11 cellular contexts compared by ENCODE assay signal in the genomic region with DNA sequence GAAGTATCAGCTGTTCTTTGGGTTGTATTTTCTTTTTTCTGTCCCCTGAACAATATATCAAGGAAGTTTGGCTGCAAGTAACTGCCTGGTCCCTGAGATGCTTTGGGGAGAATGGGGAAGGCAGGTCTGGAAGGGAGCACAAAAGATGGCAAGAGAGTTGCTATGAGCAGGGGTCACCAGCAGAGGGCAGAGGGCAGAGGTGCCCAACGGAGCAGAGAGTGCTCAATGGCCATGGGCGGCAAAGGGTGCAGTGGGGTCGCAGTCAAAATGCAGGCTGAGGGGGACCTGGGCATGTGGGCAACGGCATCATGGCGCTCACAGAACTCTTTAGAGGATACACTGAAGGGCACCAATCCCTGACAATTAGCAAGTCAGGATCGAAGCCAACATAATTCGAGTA.
DNase-seq lines count a peak whose midpoint lies in the region; ATAC-seq and TF ChIP-seq lines count a peak whose summit lies in the region.
"Had no signal": no experiment of that assay in that cellular context is flagged by ENCODE, and none has a peak within 500 bp of the region (broad histone marks: within the 10 kb centered on the region; RNA-seq: fewer than 3 reads in every experiment).

No MANE protein-coding gene starts in this region.

- no peaks in the 10 kb centered on the region for H3K27me3 ChIP-seq in RWPE2 (ENCODE audit: insufficient read depth, poor library complexity, severe bottlenecking)
- H3K27me3 ChIP-seq: vagina had no signal

- DNase-seq in AG04449 (ENCODE audit: low read depth, low spot score) (no peak), RWPE2 (ENCODE audit: low spot score) (no peak), fibroblast of villous mesenchyme (ENCODE audit: low read depth) (no peak), left colon (no peak), left ventricle myocardium superior (no peak)
- DNase-seq: DMS79; effector CD4-positive, alpha-beta T cell had no signal

- H3K36me3 ChIP-seq in RWPE2 (ENCODE audit: low read depth): no peaks in the 10 kb centered on the region
- H3K36me3 ChIP-seq: vagina had no signal

- CTCF ChIA-PET in AG04449 (lab: Yijun Ruan, JAX): interaction anchor here (1.1 kb wide), 1 partner anchor 211 kb away, joined by 3 read pairs; no protein-coding TSS in a partner anchor

- H3K27ac ChIP-seq in RWPE2 (ENCODE audit: poor library complexity, severe bottlenecking): no peak overlapping the region
- H3K27ac ChIP-seq: vagina had no signal

- POLR2A ChIA-PET in AG04449 (lab: Yijun Ruan, JAX): no interaction called here

- no peak for ATAC-seq in RWPE2 (ENCODE audit: low read depth)
- no peak for ATAC-seq in GM18498 (IDR thresholded peaks at IDR 0.05; ENCODE audit: unreplicated experiment)
- ATAC-seq in GM18858 (IDR thresholded peaks at IDR 0.05; ENCODE audit: unreplicated experiment): no peak
- no peak for ATAC-seq in left colon
- ATAC-seq in left ventricle myocardium superior: no peak

- TF ChIP-seq CTCF in AG04449 (IDR thresholded peaks at IDR 0.05; ENCODE audit: insufficient read depth, low read length, missing control alignments): peak; percentile 11
- peak; percentile 78 for TF ChIP-seq CTCF in GM12873 (IDR thresholded peaks at IDR 0.05; ENCODE audit: insufficient read depth, low read depth, low read length, missing control alignments)
- TF ChIP-seq CTCF in RWPE2 (IDR thresholded peaks at IDR 0.05; ENCODE audit: poor library complexity, severe bottlenecking): peak; percentile 20
- peak; percentile 53 for TF ChIP-seq CTCF in fibroblast of villous mesenchyme (IDR thresholded peaks at IDR 0.05; ENCODE audit: insufficient read depth, low read depth, low read length)

- no peaks in the 10 kb centered on the region for H3K9me3 ChIP-seq in RWPE2 (ENCODE audit: severe bottlenecking)
- H3K9me3 ChIP-seq: vagina had no signal

- intact Hi-C loops in left colon (cut with DNase I, micrococcal nuclease): no loop called here
- intact Hi-C loops in left ventricle myocardium superior (cut with micrococcal nuclease): no loop called here

- peaks cover 9% of the 10 kb centered on the region for H3K4me1 ChIP-seq in RWPE2 (ENCODE audit: insufficient read depth, poor library complexity, severe bottlenecking)
- H3K4me1 ChIP-seq: vagina had no signal

- H3K4me3 ChIP-seq in AG04449 (ENCODE audit: low read depth, low read length): no peak overlapping the region
- no peak overlapping the region for H3K4me3 ChIP-seq in RWPE2 (ENCODE audit: severe bottlenecking)
- H3K4me3 ChIP-seq in fibroblast of villous mesenchyme (ENCODE audit: low read depth, low read length): no peak overlapping the region
- H3K4me3 ChIP-seq: vagina had no signal

Comparison
In these comparisons a context has a peak if more than half of its experiments do, and no peak if none do; other contexts are left out.
1. CTCF ChIP-seq: peak in every context shown above with its lines; median percentile 78 in GM12873; 53 in fibroblast of villous mesenchyme; 20 in RWPE2; 11 in AG04449.